Comparison of ENCODE assay signal across 27 cellular contexts in the genomic region with DNA sequence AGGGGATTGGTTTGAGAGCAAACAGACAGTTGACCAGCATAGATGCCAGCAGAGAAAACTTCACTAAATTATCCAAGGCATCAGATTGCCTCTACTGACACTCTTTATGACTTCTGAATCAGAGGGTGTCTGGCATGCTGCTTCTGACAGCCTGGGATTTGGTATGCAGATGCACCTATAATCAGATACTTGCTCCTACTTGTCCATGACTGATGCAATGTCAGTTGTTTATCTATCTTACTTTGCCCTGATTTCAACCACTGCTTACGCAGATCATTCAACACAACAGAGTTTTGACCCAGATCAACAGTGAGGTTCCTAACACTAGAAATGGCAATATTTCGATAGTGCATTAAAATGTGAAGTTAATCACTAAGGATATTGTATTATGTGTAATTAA. TPM values are rescaled to one million over a fixed set of nuclear protein-coding genes. Genes with fewer than 3 reads are reported as not detected.
A peak's percentile ranks its signal among the peaks of the same experiment; 100 is the strongest.
DNase-seq lines count a peak whose midpoint lies in the region; ATAC-seq, FAIRE-seq and TF ChIP-seq lines count a peak whose summit lies in the region.
"Had no signal": no experiment of that assay in that cellular context is flagged by ENCODE, and none has a peak within 500 bp of the region (broad histone marks: within the 10 kb centered on the region; RNA-seq: fewer than 3 reads in every experiment).

No MANE protein-coding gene starts in this region.

- H3K36me3 ChIP-seq in mammary epithelial cell (ENCODE audit: insufficient read depth, low read length) (no peaks in the 10 kb centered on the region), keratinocyte (ENCODE audit: control insufficient read depth in 2 of 2, extremely low read depth in 1 of 2, insufficient read depth in 2 of 2, low read length in 2 of 2) (no peaks in the 10 kb centered on the region), smooth muscle cell (ENCODE audit: low read depth) (no peaks in the 10 kb centered on the region)
- H3K36me3 ChIP-seq in naive thymus-derived CD4-positive, alpha-beta T cell (ENCODE audit: control insufficient read depth in 2 of 3, insufficient read depth in 3 of 3, low read length in 3 of 3), result no peaks in the 10 kb centered on the region
- no peaks in the 10 kb centered on the region for H3K36me3 ChIP-seq in CD8-positive, alpha-beta memory T cell (ENCODE audit: insufficient read depth, low read length)

- no peaks in the 10 kb centered on the region for H4K20me1 ChIP-seq in mammary epithelial cell (ENCODE audit: insufficient read depth, low read length)
- no peaks in the 10 kb centered on the region for H4K20me1 ChIP-seq in keratinocyte (ENCODE audit: control insufficient read depth, extremely low read depth, insufficient read depth, low read length)
- no peaks in the 10 kb centered on the region for H4K20me1 ChIP-seq in smooth muscle cell (ENCODE audit: low read depth)

- no peak overlapping the region for H3K9ac ChIP-seq in mammary epithelial cell (ENCODE audit: insufficient read depth, low read length)
- no peak overlapping the region for H3K9ac ChIP-seq in keratinocyte (ENCODE audit: control insufficient read depth, extremely low read depth, insufficient read depth, low read length)
- no peak overlapping the region for H3K9ac ChIP-seq in smooth muscle cell (ENCODE audit: low read depth)
- H3K9ac ChIP-seq: KMS-11 had no signal

- intact Hi-C loops in mammary epithelial cell (cut with micrococcal nuclease), result no loop called here
- intact Hi-C loops in naive thymus-derived CD4-positive, alpha-beta T cell (cut with micrococcal nuclease), result no loop called here

- in situ Hi-C loops in mammary epithelial cell (cut with MboI; ENCODE audit: low sequenced_read_pairs in 2 of 2), result loop anchor here in 1 of 2 donors (25.0 kb wide), 1 partner anchor 333 kb away; no protein-coding TSS in a partner anchor

- no peak for ATAC-seq in naive thymus-derived CD4-positive, alpha-beta T cell
- ATAC-seq: A549, Panc1 had no signal

- H3K9me3 Mint-ChIP-seq in naive thymus-derived CD4-positive, alpha-beta T cell, result no peaks in the 10 kb centered on the region
- H3K9me3 Mint-ChIP-seq in CD8-positive, alpha-beta memory T cell, result peaks cover 0 to 5% (median 0%) of the 10 kb centered on the region in 5 donors
- H3K9me3 Mint-ChIP-seq: CD14-positive monocyte, H9, HFFc6 had no signal

- TF ChIP-seq CTCF in mammary epithelial cell (conservative IDR thresholded peaks at IDR 0.05 in 1 of 2, IDR thresholded peaks at IDR 0.05 in 1 of 2; ENCODE audit: extremely low read depth in 1 of 2, insufficient read depth in 1 of 2, low read depth in 1 of 2, low read length in 2 of 2) (no peak), keratinocyte (optimal IDR thresholded peaks at IDR 0.05 in 1 of 3, IDR thresholded peaks at IDR 0.05 in 1 of 3, conservative IDR thresholded peaks at IDR 0.05 in 1 of 3; ENCODE audit: extremely low read depth in 1 of 3, insufficient read depth in 2 of 3, low read length in 3 of 3) (no peak), smooth muscle cell (IDR thresholded peaks at IDR 0.05; ENCODE audit: borderline replicate concordance, insufficient read depth, poor library complexity, severe bottlenecking) (no peak)

- H3K4me1 ChIP-seq in mammary epithelial cell (ENCODE audit: insufficient read depth, low read length), result peaks cover 7% of the 10 kb centered on the region
- peaks cover 22% of the 10 kb centered on the region for H3K4me1 ChIP-seq in keratinocyte (ENCODE audit: control insufficient read depth, extremely low read depth, insufficient read depth, low read length)
- H3K4me1 ChIP-seq in smooth muscle cell (ENCODE audit: low read depth), result no peaks in the 10 kb centered on the region
- H3K4me1 ChIP-seq in naive thymus-derived CD4-positive, alpha-beta T cell (ENCODE audit: control insufficient read depth in 2 of 2, insufficient read depth in 2 of 2, low read length in 2 of 2), result no peaks in the 10 kb centered on the region
- no peaks in the 10 kb centered on the region for H3K4me1 ChIP-seq in CD8-positive, alpha-beta memory T cell (ENCODE audit: insufficient read depth, low read length)
- H3K4me1 ChIP-seq: A549 had no signal

- no peaks in the 10 kb centered on the region for H3K27me3 Mint-ChIP-seq in naive thymus-derived CD4-positive, alpha-beta T cell
- no peaks in the 10 kb centered on the region for H3K27me3 Mint-ChIP-seq in CD8-positive, alpha-beta memory T cell
- H3K27me3 Mint-ChIP-seq: B cell had no signal

- DNase-seq in HPDE6-E6E7 (ENCODE audit: extremely low spot score) (peak; percentile 41), mammary epithelial cell (peak; percentile 53), keratinocyte (ENCODE audit: low read depth, low spot score) (peak; percentile 17), smooth muscle cell (lab: John Stamatoyannopoulos, UW; ENCODE audit: unreplicated experiment) (no peak), NCI-H1092 treated with DMSO at 0.1 percent for 48 hours (lab: John Stamatoyannopoulos, UW) (no peak)
- DNase-seq in naive thymus-derived CD4-positive, alpha-beta T cell, result no peak
- no peak for DNase-seq in CD8-positive, alpha-beta memory T cell
- DNase-seq: DMS79 treated with DMSO at 0.1 percent for 48 hours; H9; HFFc6; IMR-90; NCI-H1694; NCI-H2081; NCI-H2171; NCI-H345; NCI-H524; NCI-H774; NK-92 treated with Interleukin-12 subunit alpha and Interleukin-12 subunit beta, amount 100 ng/mL, for 24 hours; Right ventricle myocardium superior; SW 1271 had no signal

- no peaks in the 10 kb centered on the region for H3K9me3 ChIP-seq in mammary epithelial cell (replicated peaks; ENCODE audit: insufficient read depth, low read length)
- H3K9me3 ChIP-seq in keratinocyte (ENCODE audit: control insufficient read depth, low read depth, low read length), result no peaks in the 10 kb centered on the region
- no peaks in the 10 kb centered on the region for H3K9me3 ChIP-seq in smooth muscle cell (replicated peaks; ENCODE audit: low read depth)
- no peaks in the 10 kb centered on the region for H3K9me3 ChIP-seq in naive thymus-derived CD4-positive, alpha-beta T cell (ENCODE audit: control insufficient read depth in 2 of 3, low read length in 3 of 3)
- H3K9me3 ChIP-seq in CD8-positive, alpha-beta memory T cell (ENCODE audit: low read length), result no peaks in the 10 kb centered on the region
- H3K9me3 ChIP-seq: A549 had no signal

- H3K36me3 Mint-ChIP-seq in naive thymus-derived CD4-positive, alpha-beta T cell, result no peaks in the 10 kb centered on the region
- no peaks in the 10 kb centered on the region for H3K36me3 Mint-ChIP-seq in CD8-positive, alpha-beta memory T cell
- H3K36me3 Mint-ChIP-seq: CD14-positive monocyte had no signal

- 92% methylated on average over 2 of the region's 2 CpGs for WGBS in mammary epithelial cell (ENCODE audit: low coverage, missing lambda C conversion rate)
- WGBS in smooth muscle cell (ENCODE audit: low lambda C conversion rate), result 83% methylated on average over 2 of the region's 2 CpGs

- H3K4me3 ChIP-seq in mammary epithelial cell (replicated peaks in 1 of 3; ENCODE audit: insufficient read depth in 1 of 3, low read depth in 2 of 3, low read length in 3 of 3) (no peak overlapping the region), keratinocyte (ENCODE audit: control insufficient read depth in 2 of 3, extremely low read depth in 1 of 3, insufficient read depth in 2 of 3, low read depth in 1 of 3, low read length in 3 of 3) (no peak overlapping the region), smooth muscle cell (no peak overlapping the region)
- no peak overlapping the region for H3K4me3 ChIP-seq in naive thymus-derived CD4-positive, alpha-beta T cell (ENCODE audit: low read length)
- H3K4me3 ChIP-seq in CD8-positive, alpha-beta memory T cell (ENCODE audit: low read length), result no peak overlapping the region
- H3K4me3 ChIP-seq: A549, SK-N-MC had no signal

- no peaks in the 10 kb centered on the region for H3F3A ChIP-seq in smooth muscle cell (ENCODE audit: low read depth)

- H3K27me3 ChIP-seq in mammary epithelial cell (ENCODE audit: insufficient read depth, low read length) (no peaks in the 10 kb centered on the region), keratinocyte (ENCODE audit: control insufficient read depth, extremely low read depth, insufficient read depth, low read length) (no peaks in the 10 kb centered on the region), smooth muscle cell (ENCODE audit: low read depth) (no peaks in the 10 kb centered on the region)
- no peaks in the 10 kb centered on the region for H3K27me3 ChIP-seq in naive thymus-derived CD4-positive, alpha-beta T cell (ENCODE audit: control insufficient read depth in 2 of 2, insufficient read depth in 2 of 2, low read length in 2 of 2)
- no peaks in the 10 kb centered on the region for H3K27me3 ChIP-seq in CD8-positive, alpha-beta memory T cell (ENCODE audit: insufficient read depth, low read length, poor library complexity, severe bottlenecking)

- dilution Hi-C loops in mammary epithelial cell (cut with HindIII; ENCODE audit: low sequenced_read_pairs), result no loop called here
- dilution Hi-C loops in keratinocyte (cut with MboI; ENCODE audit: extremely low pct_ligation_motif_present, low sequenced_read_pairs), result loop anchor here (25.0 kb wide), 1 partner anchor 608 kb away; no protein-coding TSS in a partner anchor

- POLR2A ChIA-PET in naive thymus-derived CD4-positive, alpha-beta T cell (lab: Charles Lee), result no interaction called here
- POLR2A ChIA-PET in CD8-positive, alpha-beta memory T cell (lab: Charles Lee), result no interaction called here

- H3K79me2 ChIP-seq in mammary epithelial cell (ENCODE audit: insufficient read depth, low read length), result no peaks in the 10 kb centered on the region
- H3K79me2 ChIP-seq in keratinocyte (ENCODE audit: control insufficient read depth, insufficient read depth, low read length), result no peaks in the 10 kb centered on the region
- H3K79me2 ChIP-seq in smooth muscle cell (ENCODE audit: low read depth), result no peaks in the 10 kb centered on the region

- H3K4me1 Mint-ChIP-seq in naive thymus-derived CD4-positive, alpha-beta T cell, result peaks cover 0 to 2% (median 0%) of the 10 kb centered on the region in 7 donors
- H3K4me1 Mint-ChIP-seq in CD8-positive, alpha-beta memory T cell, result no peaks in the 10 kb centered on the region
- H3K4me1 Mint-ChIP-seq: B cell, H9 had no signal

- no peaks in the 10 kb centered on the region for H3K9me1 ChIP-seq in keratinocyte (ENCODE audit: control insufficient read depth, extremely low read depth, insufficient read depth, low read length)

- no peak overlapping the region for H3K4me3 Mint-ChIP-seq in naive thymus-derived CD4-positive, alpha-beta T cell
- no peak overlapping the region for H3K4me3 Mint-ChIP-seq in CD8-positive, alpha-beta memory T cell
- H3K4me3 Mint-ChIP-seq: B cell, CD14-positive monocyte, H9, HFFc6 had no signal

- CTCF ChIA-PET in mammary epithelial cell (lab: Charles Lee; ENCODE audit: low non-redundant PET), result no interaction called here
- CTCF ChIA-PET in naive thymus-derived CD4-positive, alpha-beta T cell (lab: Charles Lee), result no interaction called here
- CTCF ChIA-PET in CD8-positive, alpha-beta memory T cell (lab: Charles Lee), result no interaction called here

- peak; percentile 96 for FAIRE-seq in keratinocyte (lab: Jason Lieb, UNC)
- FAIRE-seq: A549 had no signal

- H3K27ac ChIP-seq in mammary epithelial cell (ENCODE audit: insufficient read depth, low read depth, low read length), result no peak overlapping the region
- H3K27ac ChIP-seq in keratinocyte (ENCODE audit: control insufficient read depth, insufficient read depth, low read length), result peak overlapping the region; percentile 42
- H3K27ac ChIP-seq in smooth muscle cell (ENCODE audit: low read depth), result peak overlapping the region; percentile 11
- no peak overlapping the region for H3K27ac ChIP-seq in naive thymus-derived CD4-positive, alpha-beta T cell (ENCODE audit: low read depth, low read length)
- no peak overlapping the region for H3K27ac ChIP-seq in CD8-positive, alpha-beta memory T cell (ENCODE audit: low read depth, low read length)
- H3K27ac ChIP-seq: A549, HL-60, KMS-11, SK-N-MC had no signal

- no peak overlapping the region for H3K4me2 ChIP-seq in mammary epithelial cell (ENCODE audit: insufficient read depth, low read depth, low read length)
- peak overlapping the region; percentile 50 for H3K4me2 ChIP-seq in keratinocyte (ENCODE audit: control insufficient read depth, extremely low read depth, insufficient read depth, low read depth, low read length)
- no peak overlapping the region for H3K4me2 ChIP-seq in smooth muscle cell
- H3K4me2 ChIP-seq: A549, KMS-11 had no signal

- BruUV-seq in mammary epithelial cell (replicated peaks; lab: Mats Ljungman, UMichigan), result no TSS peak

- H3K27ac Mint-ChIP-seq in naive thymus-derived CD4-positive, alpha-beta T cell, result no peak overlapping the region
- H3K27ac Mint-ChIP-seq in CD8-positive, alpha-beta memory T cell, result no peak overlapping the region
- H3K27ac Mint-ChIP-seq: B cell, CD14-positive monocyte, H9, HFFc6 had no signal

- H2AFZ ChIP-seq in mammary epithelial cell (ENCODE audit: low read depth, low read length), result peak overlapping the region; percentile 13
- H2AFZ ChIP-seq in keratinocyte (ENCODE audit: control insufficient read depth, low read length), result no peak overlapping the region
- no peak overlapping the region for H2AFZ ChIP-seq in smooth muscle cell (ENCODE audit: low read depth)

RNA-seq across cellular contexts. Expression of gene CALCRL, which starts 22.6 kb away (rescaled TPM):
- total RNA-seq in mammary epithelial cell (1 to 10 TPM in 1 of 2 donors, under 1 TPM in 1; 0.54 to 3.0 TPM), smooth muscle cell (1.6 and 1.7 TPM in 2 replicates)
- polyA plus RNA-seq in mammary epithelial cell (0.67 TPM), keratinocyte (2.3 to 3.2 TPM (median 2.5 TPM) in 3 replicates), smooth muscle cell (0.61 and 0.77 TPM in 2 replicates)
- polyA minus RNA-seq in mammary epithelial cell (not detected), keratinocyte (1.6 to 5.1 TPM (median 3.6 TPM) in 3 replicates)
- polyA plus RNA-seq in keratinocyte (2011; ENCODE audit: low read depth), result 0.50 TPM
- 1.8 and 2.7 TPM in 2 replicates for polyA plus RNA-seq in keratinocyte (2011; cell fraction: cytosol; rRNA removed)
- polyA plus RNA-seq in keratinocyte (2011; cell fraction: nucleus; rRNA removed), result 2.2 and 2.3 TPM in 2 replicates
- polyA plus RNA-seq in keratinocyte (2012; ENCODE audit: low replicate concordance), result 0.41 and 1.3 TPM in 2 replicates
- polyA minus RNA-seq in keratinocyte (2011; cell fraction: cytosol; rRNA and poly(A)+ RNA removed), result 2.5 TPM
- 3.3 and 4.9 TPM in 2 replicates for polyA minus RNA-seq in keratinocyte (2011; cell fraction: nucleus; rRNA and poly(A)+ RNA removed)
- total RNA-seq in naive thymus-derived CD4-positive, alpha-beta T cell, result 1 to 10 TPM in 2 of 5 experiments, under 1 TPM in 3; 0.07 to 3.5 (median 0.98) TPM
- 1 to 10 TPM; 1.5 to 2.6 TPM for polyA plus RNA-seq in naive thymus-derived CD4-positive, alpha-beta T cell
- not detected for total RNA-seq in CD8-positive, alpha-beta memory T cell
- polyA plus RNA-seq in CD8-positive, alpha-beta memory T cell, result 0.18 TPM

Comparison
In these comparisons a context has a peak if more than half of its experiments do, and no peak if none do; other contexts are left out.
1. DNase-seq: peak in HPDE6-E6E7 (single experiment), mammary epithelial cell (single experiment) and keratinocyte (single experiment); none in smooth muscle cell (single experiment), naive thymus-derived CD4-positive, alpha-beta T cell (0 of 9), NCI-H1092 treated with DMSO at 0.1 percent for 48 hours (single experiment) and CD8-positive, alpha-beta memory T cell (0 of 5).
2. H3K27ac ChIP-seq: peak in keratinocyte (single experiment) and smooth muscle cell (single experiment); none in mammary epithelial cell (single experiment), naive thymus-derived CD4-positive, alpha-beta T cell (single experiment) and CD8-positive, alpha-beta memory T cell (single experiment).